In genomic region chr11:95498731-95499396, GRCh38 we compare ENCODE assay signal across 21 cellular contexts.
DNase-seq lines count a peak whose midpoint lies in the region; ATAC-seq and TF ChIP-seq lines count a peak whose summit lies in the region.
"Had no signal": no experiment of that assay in that cellular context is flagged by ENCODE, and none has a peak within 500 bp of the region (broad histone marks: within the 10 kb centered on the region; RNA-seq: fewer than 3 reads in every experiment).

No MANE protein-coding gene starts in this region.

- TF ChIP-seq CTCF in PC-3 (conservative IDR thresholded peaks at IDR 0.05; ENCODE audit: low read depth, low read length) = no peak
- no peak for TF ChIP-seq CTCF in foreskin keratinocyte (conservative IDR thresholded peaks at IDR 0.05)
- TF ChIP-seq CTCF in nephron progenitor cell (IDR thresholded peaks at IDR 0.05) = no peak

- peaks cover 11% of the 10 kb centered on the region for H3K9me3 Mint-ChIP-seq in nephron progenitor cell
- H3K9me3 Mint-ChIP-seq: neural crest cell had no signal

- H3K79me2 ChIP-seq in PC-3 (ENCODE audit: low read length) = no peaks in the 10 kb centered on the region

- no peak overlapping the region for H2AFZ ChIP-seq in PC-3 (ENCODE audit: low read length)

- no peaks in the 10 kb centered on the region for H3K9me3 ChIP-seq in PC-3 (ENCODE audit: low read length)
- H3K9me3 ChIP-seq: psoas muscle, thyroid gland had no signal

- H3K4me1 ChIP-seq in PC-3 (ENCODE audit: insufficient read depth, low read length) (no peaks in the 10 kb centered on the region), foreskin keratinocyte (peaks cover 24% of the 10 kb centered on the region)
- H3K4me1 ChIP-seq: psoas muscle, thyroid gland had no signal

- CTCF ChIA-PET in PC-3 (lab: Charles Lee) = no interaction called here

- DNase-seq in DMS53 treated with DMSO at 0.1 percent for 48 hours (lab: John Stamatoyannopoulos, UW; ENCODE audit: unreplicated experiment) (peak; percentile 43), PC-3 (peak; percentile 27), foreskin keratinocyte (peak in 1 of 2 donors; percentile 58), nephron progenitor cell (peak; percentile 10), H4 (ENCODE audit: low spot score) (no peak), NCI-H2171 treated with DMSO at 0.1 percent for 48 hours (lab: John Stamatoyannopoulos, UW) (no peak)
- DNase-seq in stimulated activated CD4-positive, alpha-beta T cell treated with anti-CD3 and anti-CD28 coated beads, Interleukin-2, amount 100 ng/mL, for 48 hours = no peak
- DNase-seq: activated CD4-positive, CD25-positive, alpha-beta regulatory T cell; activated T-cell treated with anti-CD3 and anti-CD28 coated beads, Interleukin-2, amount 50 U/mL, for 72 hours; CD8-positive, alpha-beta memory T cell; erythroblast; MV-4-11; NCI-H187 treated with DMSO at 0.1 percent for 48 hours; NCI-H526 treated with DMSO at 0.1 percent for 48 hours; psoas muscle; thyroid gland had no signal

- no peaks in the 10 kb centered on the region for H3F3A ChIP-seq in PC-3 (ENCODE audit: low read length, unreplicated experiment)

- peaks cover 3% of the 10 kb centered on the region; the same call in 1 of the 2 replicates for H3K27me3 ChIP-seq in PC-3 (ENCODE audit: low read length)
- H3K27me3 ChIP-seq in foreskin keratinocyte = no peaks in the 10 kb centered on the region
- H3K27me3 ChIP-seq: thyroid gland had no signal

- H3K9ac ChIP-seq in PC-3 (ENCODE audit: low read length) = no peak overlapping the region

- H3K4me1 Mint-ChIP-seq in nephron progenitor cell = peaks cover 61% of the 10 kb centered on the region
- H3K4me1 Mint-ChIP-seq: CD8-positive, alpha-beta memory T cell had no signal

- H3K27me3 Mint-ChIP-seq in nephron progenitor cell (ENCODE audit: low read depth, poor library complexity) = no peaks in the 10 kb centered on the region
- H3K27me3 Mint-ChIP-seq: activated naive CD4-positive, alpha-beta T cell treated with anti-CD3 and anti-CD28 coated beads, Interleukin-2, amount 50 U/mL, for 24 hours had no signal

- BruUV-seq in PC-3 (replicated peaks; lab: Mats Ljungman, UMichigan) = no TSS peak

- no peak; the same call in 1 of the 2 replicates for ATAC-seq in PC-3
- ATAC-seq in foreskin keratinocyte = peak; percentile 41
- no peak for ATAC-seq in SK-N-SH treated with all-trans-retinoic acid at 6 μM for 48 hours
- ATAC-seq: activated T-cell treated with anti-CD3 and anti-CD28 coated beads, Interleukin-2, amount 50 U/mL, for 72 hours; K562; psoas muscle had no signal

- H3K27ac ChIP-seq in PC-3 (ENCODE audit: low read length) (no peak overlapping the region), foreskin keratinocyte (no peak overlapping the region)
- H3K27ac ChIP-seq: psoas muscle, thyroid gland had no signal

- intact Hi-C loops in PC-3 (cut with micrococcal nuclease) = no loop called here

- no peak overlapping the region for H3K4me3 Mint-ChIP-seq in nephron progenitor cell
- H3K4me3 Mint-ChIP-seq: activated naive CD4-positive, alpha-beta T cell treated with anti-CD3 and anti-CD28 coated beads, Interleukin-2, amount 50 U/mL, for 24 hours; activated T-cell treated with anti-CD3 and anti-CD28 coated beads, Interleukin-2, amount 50 U/mL, for 72 hours; CD8-positive, alpha-beta memory T cell; mesothelial cell of epicardium; neural crest cell had no signal

- H4K20me1 ChIP-seq in PC-3 (ENCODE audit: low read length) = no peaks in the 10 kb centered on the region

- H3K36me3 ChIP-seq in PC-3 (ENCODE audit: low read depth, low read length) = no peaks in the 10 kb centered on the region
- H3K36me3 ChIP-seq: thyroid gland had no signal

- H3K36me3 Mint-ChIP-seq in nephron progenitor cell (ENCODE audit: low read depth) = peaks cover 4% of the 10 kb centered on the region
- H3K36me3 Mint-ChIP-seq: activated naive CD4-positive, alpha-beta T cell treated with anti-CD3 and anti-CD28 coated beads, Interleukin-2, amount 50 U/mL, for 24 hours; CD8-positive, alpha-beta memory T cell; mesothelial cell of epicardium had no signal

- POLR2A ChIA-PET in PC-3 (lab: Charles Lee; ENCODE audit: unreplicated experiment) = no interaction called here

- no peak overlapping the region for H3K27ac Mint-ChIP-seq in nephron progenitor cell
- H3K27ac Mint-ChIP-seq: activated naive CD4-positive, alpha-beta T cell treated with anti-CD3 and anti-CD28 coated beads, Interleukin-2, amount 50 U/mL, for 24 hours; activated T-cell treated with anti-CD3 and anti-CD28 coated beads, Interleukin-2, amount 50 U/mL, for 72 hours; CD8-positive, alpha-beta memory T cell; mesothelial cell of epicardium had no signal

- no peaks in the 10 kb centered on the region for H3K9me2 ChIP-seq in PC-3 (replicated peaks; ENCODE audit: low read length)

- H3K4me2 ChIP-seq in PC-3 (ENCODE audit: low read length) = no peak overlapping the region

- no peak overlapping the region for H3K4me3 ChIP-seq in PC-3 (ENCODE audit: low read length)
- H3K4me3 ChIP-seq: K562, psoas muscle, thyroid gland had no signal

TF ChIP-seq in SK-N-SH treated with all-trans-retinoic acid at 6 μM for 48 hours, 23 proteins besides CTCF, POLR2A, EP300 and RAD21 (continues in another document):
- TF ChIP-seq PPARA (CRISPR knock-in tag; IDR thresholded peaks at IDR 0.05; ENCODE audit: borderline replicate concordance) (no peak), GLIS3 (CRISPR knock-in tag; IDR thresholded peaks at IDR 0.05) (no peak), CSDC2 (CRISPR knock-in tag; IDR thresholded peaks at IDR 0.05) (no peak), OSR1 (CRISPR knock-in tag; IDR thresholded peaks at IDR 0.05) (no peak), SNAI2 (CRISPR knock-in tag; IDR thresholded peaks at IDR 0.05) (no peak), TOX (CRISPR knock-in tag; IDR thresholded peaks at IDR 0.05; ENCODE audit: borderline replicate concordance) (no peak), ZNF70 (CRISPR knock-in tag; IDR thresholded peaks at IDR 0.05) (no peak), TCF4 (CRISPR knock-in tag; IDR thresholded peaks at IDR 0.05; ENCODE audit: borderline replicate concordance) (no peak), TSHZ2 (CRISPR knock-in tag; IDR thresholded peaks at IDR 0.05) (no peak), ZFP30 (CRISPR knock-in tag; IDR thresholded peaks at IDR 0.05) (no peak), ARNTL (CRISPR knock-in tag; IDR thresholded peaks at IDR 0.05; ENCODE audit: borderline replicate concordance, low read depth) (no peak), RARB (CRISPR knock-in tag; IDR thresholded peaks at IDR 0.05) (no peak), ESRRG (CRISPR knock-in tag; IDR thresholded peaks at IDR 0.05) (no peak), ZC3H10 (CRISPR knock-in tag; IDR thresholded peaks at IDR 0.05) (no peak), BACH2 (CRISPR knock-in tag; IDR thresholded peaks at IDR 0.05; ENCODE audit: borderline replicate concordance) (no peak), ZFP3 (CRISPR knock-in tag; IDR thresholded peaks at IDR 0.05) (no peak), CSRNP3 (CRISPR knock-in tag; IDR thresholded peaks at IDR 0.05) (no peak)
- TF ChIP-seq, protein P1, sequence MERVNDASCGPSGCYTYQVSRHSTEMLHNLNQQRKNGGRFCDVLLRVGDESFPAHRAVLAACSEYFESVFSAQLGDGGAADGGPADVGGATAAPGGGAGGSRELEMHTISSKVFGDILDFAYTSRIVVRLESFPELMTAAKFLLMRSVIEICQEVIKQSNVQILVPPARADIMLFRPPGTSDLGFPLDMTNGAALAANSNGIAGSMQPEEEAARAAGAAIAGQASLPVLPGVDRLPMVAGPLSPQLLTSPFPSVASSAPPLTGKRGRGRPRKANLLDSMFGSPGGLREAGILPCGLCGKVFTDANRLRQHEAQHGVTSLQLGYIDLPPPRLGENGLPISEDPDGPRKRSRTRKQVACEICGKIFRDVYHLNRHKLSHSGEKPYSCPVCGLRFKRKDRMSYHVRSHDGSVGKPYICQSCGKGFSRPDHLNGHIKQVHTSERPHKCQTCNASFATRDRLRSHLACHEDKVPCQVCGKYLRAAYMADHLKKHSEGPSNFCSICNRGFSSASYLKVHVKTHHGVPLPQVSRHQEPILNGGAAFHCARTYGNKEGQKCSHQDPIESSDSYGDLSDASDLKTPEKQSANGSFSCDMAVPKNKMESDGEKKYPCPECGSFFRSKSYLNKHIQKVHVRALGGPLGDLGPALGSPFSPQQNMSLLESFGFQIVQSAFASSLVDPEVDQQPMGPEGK (CRISPR knock-in tag; IDR thresholded peaks at IDR 0.05; ENCODE audit: borderline replicate concordance) = no peak

Comparison
In these comparisons a context has a peak if more than half of its experiments do, and no peak if none do; other contexts are left out.
1. DNase-seq: peak in DMS53 treated with DMSO at 0.1 percent for 48 hours (single experiment), PC-3 (single experiment) and nephron progenitor cell (single experiment); none in stimulated activated CD4-positive, alpha-beta T cell treated with anti-CD3 and anti-CD28 coated beads, Interleukin-2, amount 100 ng/mL, for 48 hours (0 of 2), H4 (single experiment) and NCI-H2171 treated with DMSO at 0.1 percent for 48 hours (single experiment).